Comparison of ENCODE assay signal across 18 cellular contexts in the genomic region with DNA sequence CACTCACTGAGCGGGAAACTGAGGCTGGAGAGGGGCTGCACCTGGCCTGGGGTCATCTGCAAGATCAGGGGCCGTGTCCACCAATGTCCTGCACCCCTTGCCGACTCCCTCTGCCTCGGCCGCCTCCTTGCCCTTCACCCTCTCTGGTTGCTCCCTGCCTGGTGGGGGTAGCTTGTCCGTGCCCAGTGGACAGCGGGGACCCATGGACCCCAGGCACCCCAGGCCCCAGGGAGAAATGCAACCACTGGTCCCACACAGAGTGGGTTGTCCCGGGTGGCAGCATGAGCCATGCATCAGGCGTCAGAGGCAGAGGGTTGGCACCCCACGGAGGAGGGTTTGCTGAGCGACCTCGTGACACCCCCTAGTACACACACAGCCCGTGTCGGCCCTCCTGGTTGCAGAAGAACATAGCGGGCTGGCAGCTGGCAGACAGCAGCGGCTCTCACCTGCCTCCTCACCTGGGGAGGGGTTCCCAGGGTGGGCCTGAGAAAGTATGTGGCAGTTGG. TPM values are rescaled to one million over a fixed set of nuclear protein-coding genes. Genes with fewer than 3 reads are reported as not detected.
DNase-seq lines count a peak whose midpoint lies in the region; ATAC-seq, FAIRE-seq and TF ChIP-seq lines count a peak whose summit lies in the region.
"Had no signal": no experiment of that assay in that cellular context is flagged by ENCODE, and none has a peak within 500 bp of the region (broad histone marks: within the 10 kb centered on the region; RNA-seq: fewer than 3 reads in every experiment).

No MANE protein-coding gene starts in this region.

- CTCF ChIA-PET in A549 (lab: Yijun Ruan, JAX) (interaction anchor here (0.6 to 2.1 kb wide), 6 partner anchors 10 to 321 kb away, joined by 3 to 7 read pairs (median 4); no protein-coding TSS in a partner anchor), A673 (lab: Charles Lee) (no interaction called here)

- H3K79me2 ChIP-seq in GM23338 (replicated peaks; ENCODE audit: insufficient read depth): no peaks in the 10 kb centered on the region

- H3K36me3 Mint-ChIP-seq in GM23338 (ENCODE audit: low read depth): no peaks in the 10 kb centered on the region; the same call in 2 of the 3 replicates
- H3K36me3 Mint-ChIP-seq: CD8-positive, alpha-beta T cell had no signal

- H3K9me3 Mint-ChIP-seq in GM23338: peaks cover 26% of the 10 kb centered on the region
- H3K9me3 Mint-ChIP-seq: CD8-positive, alpha-beta T cell had no signal

- TF ChIP-seq RAD21 in A549 (conservative IDR thresholded peaks at IDR 0.05 in 1 of 2, IDR thresholded peaks at IDR 0.05 in 1 of 2): no peak

- peaks cover 33% of the 10 kb centered on the region for H3K27me3 Mint-ChIP-seq in GM23338 (ENCODE audit: insufficient read depth, low read depth, poor library complexity)

- H3K27ac ChIP-seq in A549 (peak overlapping the region in 1 of 2 experiments; percentile 84; a peak in 1 of 6 replicates), GM23338 (ENCODE audit: low read depth) (no peak overlapping the region), A673 (ENCODE audit: low read depth, low read length, poor library complexity, severe bottlenecking) (no peak overlapping the region)

- TF ChIP-seq POLR2A in A549 (IDR thresholded peaks at IDR 0.05; ENCODE audit: low read length): no peak

- TF ChIP-seq CTCF in A549 (IDR thresholded peaks at IDR 0.05): no peak
- TF ChIP-seq CTCF in GM23338 (conservative IDR thresholded peaks at IDR 0.05; ENCODE audit: low read depth in 2 of 2): no peak
- no peak for TF ChIP-seq CTCF in A673 (conservative IDR thresholded peaks at IDR 0.05; ENCODE audit: low read depth, low read length)

- H3K27me3 ChIP-seq in GM23338 (ENCODE audit: insufficient read depth) (peaks cover 18% of the 10 kb centered on the region), NT2/D1 (ENCODE audit: insufficient read depth, insufficient read length) (peaks cover 18% of the 10 kb centered on the region), iPS-15b (ENCODE audit: control insufficient read depth, insufficient read depth, low read length) (peaks cover 14% of the 10 kb centered on the region), A673 (replicated peaks; ENCODE audit: insufficient read depth, low read depth, low read length, poor library complexity) (no peaks in the 10 kb centered on the region)

- no peaks in the 10 kb centered on the region for H3K9me2 ChIP-seq in GM23338 (ENCODE audit: insufficient read depth)

- H3K4me1 Mint-ChIP-seq in GM23338: peaks cover 2% of the 10 kb centered on the region

- H3K4me1 ChIP-seq in A549: peaks cover 16% of the 10 kb centered on the region; the same call in 2 of the 3 replicates
- 0 out of 2 replicates have a peak, but pooled peaks cover 5% of the 10 kb centered on the region for H3K4me1 ChIP-seq in GM23338 (ENCODE audit: insufficient read depth)
- H3K4me1 ChIP-seq in NT2/D1 (ENCODE audit: insufficient read depth, insufficient read length): peaks cover 18% of the 10 kb centered on the region
- H3K4me1 ChIP-seq in iPS-15b (ENCODE audit: control insufficient read depth, insufficient read depth, low read length): no peaks in the 10 kb centered on the region
- H3K4me1 ChIP-seq in A673 (ENCODE audit: insufficient read depth, low read length, poor library complexity, severe bottlenecking): peaks cover 18% of the 10 kb centered on the region

- H3K4me3 ChIP-seq in A549 (no peak overlapping the region), GM23338 (peak overlapping the region; percentile 43; the same call in 1 of the 2 replicates), NT2/D1 (ENCODE audit: insufficient read length, low read depth) (no peak overlapping the region), iPS-15b (ENCODE audit: low read depth, low read length) (peak overlapping the region; percentile 24), A673 (ENCODE audit: low read depth, low read length, poor library complexity, severe bottlenecking) (no peak overlapping the region)
- H3K4me3 ChIP-seq: MG63 had no signal

- DNase-seq in A549 (ENCODE audit: low read depth in 1 of 2, low spot score in 1 of 2): no peak
- no peak for DNase-seq in GM23338 (ENCODE audit: low spot score)
- no peak for DNase-seq in NT2/D1 (ENCODE audit: low read depth, low spot score)
- DNase-seq in activated CD8-positive, alpha-beta memory T cell treated with anti-CD3 and anti-CD28 coated beads for 24 hours: no peak
- no peak for DNase-seq in A673 (ENCODE audit: low spot score)
- DNase-seq: GF-D8, NCI-H1092 treated with DMSO at 0.1 percent for 48 hours, NCI-H1694, NCI-H2107, SIG-M5 had no signal

- ATAC-seq in A549: no peak
- ATAC-seq in GM23338: no peak
- ATAC-seq in HG03378 (IDR thresholded peaks at IDR 0.05; ENCODE audit: unreplicated experiment): no peak
- no peak for ATAC-seq in GM18873 (IDR thresholded peaks at IDR 0.05; ENCODE audit: low FRiP score, unreplicated experiment)
- ATAC-seq: CD8-positive, alpha-beta T cell had no signal

- H3K36me3 ChIP-seq in GM23338 (ENCODE audit: insufficient read depth) (no peaks in the 10 kb centered on the region), NT2/D1 (ENCODE audit: insufficient read depth, insufficient read length, low read length) (no peaks in the 10 kb centered on the region), iPS-15b (ENCODE audit: control insufficient read depth, insufficient read depth, low read length) (no peaks in the 10 kb centered on the region), A673 (ENCODE audit: insufficient read depth, low read length, poor library complexity, severe bottlenecking) (no peaks in the 10 kb centered on the region)
- H3K36me3 ChIP-seq: MG63 had no signal

- H3K9me3 ChIP-seq in A549 (no peaks in the 10 kb centered on the region), NT2/D1 (ENCODE audit: insufficient read depth, low read length) (peaks cover 10% of the 10 kb centered on the region; the same call in 1 of the 2 replicates), iPS-15b (ENCODE audit: control insufficient read depth, insufficient read depth, low read length) (no peaks in the 10 kb centered on the region), A673 (ENCODE audit: low read depth, low read length, poor library complexity, severe bottlenecking) (no peaks in the 10 kb centered on the region)
- H3K9me3 ChIP-seq: MG63 had no signal

- H3K4me2 ChIP-seq in A549 (peak overlapping the region; percentile 89; the same call in 2 of the 3 replicates), GM23338 (peak overlapping the region; percentile 71)

- no peak for TF ChIP-seq EP300 in A549 (IDR thresholded peaks at IDR 0.05)

- intact Hi-C loops in A673 (cut with micrococcal nuclease; ENCODE audit: unreplicated experiment): no loop called here

- H2AFZ ChIP-seq in GM23338: no peak overlapping the region

- FAIRE-seq in A549 (lab: Jason Lieb, UNC): no peak
- FAIRE-seq: D721Med, H54 had no signal

- H3K27ac Mint-ChIP-seq in GM23338: no peak overlapping the region
- H3K27ac Mint-ChIP-seq: CD8-positive, alpha-beta T cell had no signal

- peak overlapping the region; percentile 55; the same call in 2 of the 3 replicates for H3K4me3 Mint-ChIP-seq in GM23338
- H3K4me3 Mint-ChIP-seq: CD8-positive, alpha-beta T cell had no signal

- H3F3A ChIP-seq in GM23338 (replicated peaks; ENCODE audit: low read depth): peaks cover 12% of the 10 kb centered on the region; the same call in 1 of the 2 replicates

- H3K9ac ChIP-seq in NT2/D1 (ENCODE audit: insufficient read length, low read depth) (peak overlapping the region; percentile 61), iPS-15b (ENCODE audit: low read depth, low read length) (no peak overlapping the region)

- WGBS in A549 (ENCODE audit: missing lambda C conversion rate): 76% methylated on average over 10 of the region's 16 CpGs

- BruUV-seq in A673 (replicated peaks; lab: Mats Ljungman, UMichigan): no TSS peak

- H4K20me1 ChIP-seq in GM23338 (replicated peaks; ENCODE audit: insufficient read depth): no peaks in the 10 kb centered on the region

- POLR2A ChIA-PET in A549 (lab: Yijun Ruan, JAX): no interaction called here
- POLR2A ChIA-PET in A673 (lab: Charles Lee; ENCODE audit: low non-redundant PET): no interaction called here

RNA-seq across cellular contexts. Expression of gene ADAMTSL5, which starts 8.8 kb away (rescaled TPM):
- polyA plus RNA-seq in A549 (2011; rRNA removed) (1.4 and 2.3 TPM in 2 replicates), A549 (2017; fragmentation: RNase III; extraction: RNeasy Plus Mini Kit Qiagen cat#74134 plus additional on column Dnase treatment) (3.0 to 4.1 TPM (median 3.1 TPM) in 3 replicates), GM23338 (2016; fragmentation: Nextera tagmentation; extraction: Ambion mirVana) (0.70 and 0.97 TPM in 2 replicates)
- polyA plus RNA-seq in A549 (2012; cell fraction: cytosol; rRNA removed): 2.9 and 4.8 TPM in 2 replicates
- polyA plus RNA-seq in A549 (2012; cell fraction: nucleus; rRNA removed): 9.4 and 14.0 TPM in 2 replicates
- 2.1 and 2.2 TPM in 2 replicates for polyA minus RNA-seq in A549 (2011; rRNA and poly(A)+ RNA removed)
- total RNA-seq in GM23338 (2014; rRNA removed; shearing (Covaris generic)): 0.10 TPM in 1 of 2 replicates, not detected in the other
- 0.59 and 0.86 TPM in 2 replicates for total RNA-seq in A673 (2021)

RNA-seq across cellular contexts. Expression of gene REEP6, which starts 13.0 kb away (rescaled TPM):
- 1.5 and 1.8 TPM in 2 replicates for polyA plus RNA-seq in A549 (2011; rRNA removed)
- 2.7 and 4.1 TPM in 2 replicates for polyA plus RNA-seq in A549 (2012; cell fraction: cytosol; rRNA removed)
- polyA plus RNA-seq in A549 (2012; cell fraction: nucleus; rRNA removed): 2.5 and 3.1 TPM in 2 replicates
- 3.6 to 4.8 TPM (median 4.3 TPM) in 3 replicates for polyA plus RNA-seq in A549 (2017; fragmentation: RNase III; extraction: RNeasy Plus Mini Kit Qiagen cat#74134 plus additional on column Dnase treatment)
- 2.1 and 3.5 TPM in 2 replicates for polyA minus RNA-seq in A549 (2011; rRNA and poly(A)+ RNA removed)
- total RNA-seq in GM23338 (2014; rRNA removed; shearing (Covaris generic)): 14.3 and 15.2 TPM in 2 replicates
- polyA plus RNA-seq in GM23338 (2016; fragmentation: Nextera tagmentation; extraction: Ambion mirVana): 20.0 and 23.4 TPM in 2 replicates
- 4.7 and 6.8 TPM in 2 replicates for total RNA-seq in A673 (2021)

RNA-seq across cellular contexts. Expression of gene PCSK4, which starts 13.8 kb away (rescaled TPM):
- polyA plus RNA-seq in A549 (2011; rRNA removed) (0.76 and 1.0 TPM in 2 replicates), A549 (2017; fragmentation: RNase III; extraction: RNeasy Plus Mini Kit Qiagen cat#74134 plus additional on column Dnase treatment) (1.2 to 3.7 TPM (median 2.1 TPM) in 3 replicates), GM23338 (2016; fragmentation: Nextera tagmentation; extraction: Ambion mirVana) (3.8 and 5.6 TPM in 2 replicates)
- 2.1 and 2.2 TPM in 2 replicates for polyA plus RNA-seq in A549 (2012; cell fraction: cytosol; rRNA removed)
- 17.3 and 28.8 TPM in 2 replicates for polyA plus RNA-seq in A549 (2012; cell fraction: nucleus; rRNA removed)
- polyA minus RNA-seq in A549 (2011; rRNA and poly(A)+ RNA removed): 0.45 and 2.3 TPM in 2 replicates
- 5.9 and 15.1 TPM in 2 replicates for total RNA-seq in GM23338 (2014; rRNA removed; shearing (Covaris generic))
- total RNA-seq in A673 (2021): 7.2 and 11.1 TPM in 2 replicates

RNA-seq across cellular contexts. Expression of gene PLK5, which starts 19.9 kb away (rescaled TPM):
- polyA plus RNA-seq in A549 (2011; rRNA removed) (not detected in 2 replicates), A549 (2017; fragmentation: RNase III; extraction: RNeasy Plus Mini Kit Qiagen cat#74134 plus additional on column Dnase treatment) (not detected in 3 replicates), GM23338 (2016; fragmentation: Nextera tagmentation; extraction: Ambion mirVana) (0.97 and 1.4 TPM in 2 replicates)
- not detected in 2 replicates for polyA plus RNA-seq in A549 (2012; cell fraction: cytosol; rRNA removed)
- 0.08 and 0.11 TPM in 2 replicates for polyA plus RNA-seq in A549 (2012; cell fraction: nucleus; rRNA removed)
- polyA minus RNA-seq in A549 (2011; rRNA and poly(A)+ RNA removed): not detected in 2 replicates
- 0.23 and 1.2 TPM in 2 replicates for total RNA-seq in GM23338 (2014; rRNA removed; shearing (Covaris generic))
- not detected in 2 replicates for total RNA-seq in A673 (2021)
- total RNA-seq: CD8-positive, alpha-beta T cell; HT-29 had no signal

RNA-seq across cellular contexts. Expression of gene C19orf25, which starts 25.0 kb away (rescaled TPM):
- polyA plus RNA-seq in A549 (2011; rRNA removed) (6.5 and 8.2 TPM in 2 replicates), A549 (2017; fragmentation: RNase III; extraction: RNeasy Plus Mini Kit Qiagen cat#74134 plus additional on column Dnase treatment) (17.1 to 20.7 TPM (median 18.9 TPM) in 3 replicates), GM23338 (2016; fragmentation: Nextera tagmentation; extraction: Ambion mirVana) (43.5 and 50.1 TPM in 2 replicates)
- 21.1 and 30.9 TPM in 2 replicates for polyA plus RNA-seq in A549 (2012; cell fraction: cytosol; rRNA removed)
- 25.1 and 28.4 TPM in 2 replicates for polyA plus RNA-seq in A549 (2012; cell fraction: nucleus; rRNA removed)
- 5.0 and 6.4 TPM in 2 replicates for polyA minus RNA-seq in A549 (2011; rRNA and poly(A)+ RNA removed)
- 61.1 and 64.9 TPM in 2 replicates for total RNA-seq in GM23338 (2014; rRNA removed; shearing (Covaris generic))
- 35.0 and 37.1 TPM in 2 replicates for total RNA-seq in A673 (2021)

Comparison
In these comparisons a context has a peak if more than half of its experiments do, and no peak if none do; other contexts are left out.
1. H3K4me3 ChIP-seq: peak in GM23338 (single experiment) and iPS-15b (single experiment); none in A549 (single experiment), NT2/D1 (single experiment) and A673 (single experiment).